ENCODE assay signal across 20 cellular contexts in genomic region chr15:98840010-98840409, GRCh38.
A peak's percentile ranks its signal among the peaks of the same experiment; 100 is the strongest.
DNase-seq lines count a peak whose midpoint lies in the region; ATAC-seq and TF ChIP-seq lines count a peak whose summit lies in the region.
"Had no signal": no experiment of that assay in that cellular context is flagged by ENCODE, and none has a peak within 500 bp of the region (broad histone marks: within the 10 kb centered on the region; RNA-seq: fewer than 3 reads in every experiment).

No MANE protein-coding gene starts in this region.

- H3K27ac Mint-ChIP-seq in activated naive CD8-positive, alpha-beta T cell treated with anti-CD3 and anti-CD28 coated beads for 36 hours, result no peak overlapping the region
- H3K27ac Mint-ChIP-seq: CD8-positive, alpha-beta T cell; GM23338 had no signal

- H3K36me3 ChIP-seq in testis (ENCODE audit: low read depth, missing control alignments), result no peaks in the 10 kb centered on the region

- peaks cover 3% of the 10 kb centered on the region for H3K9me3 Mint-ChIP-seq in activated naive CD8-positive, alpha-beta T cell treated with anti-CD3 and anti-CD28 coated beads for 36 hours
- H3K9me3 Mint-ChIP-seq: CD8-positive, alpha-beta T cell; GM23338 had no signal

- H3K4me1 ChIP-seq in testis, result peaks cover 14% of the 10 kb centered on the region

- H3K27me3 ChIP-seq in testis, result no peaks in the 10 kb centered on the region
- H3K27me3 ChIP-seq: BLaER1 had no signal

- no peak for TF ChIP-seq POLR2A in testis (IDR thresholded peaks at IDR 0.05)

- no peak overlapping the region for H3K4me3 Mint-ChIP-seq in activated naive CD8-positive, alpha-beta T cell treated with anti-CD3 and anti-CD28 coated beads for 36 hours
- H3K4me3 Mint-ChIP-seq: CD8-positive, alpha-beta T cell; GM23338; IgD-negative memory B cell had no signal

- H3K4me3 ChIP-seq in testis, result no peak overlapping the region
- H3K4me3 ChIP-seq: BLaER1, GM23338, PC-9 had no signal

- H3K27ac ChIP-seq in testis, result peak overlapping the region; percentile 17 to 37
- H3K27ac ChIP-seq: BLaER1, HL-60, PC-9 had no signal

- H3K9me3 ChIP-seq in testis, result no peaks in the 10 kb centered on the region

- peaks cover 13% of the 10 kb centered on the region for H3K4me1 Mint-ChIP-seq in activated naive CD8-positive, alpha-beta T cell treated with anti-CD3 and anti-CD28 coated beads for 36 hours

- WGBS in testis, 2 donors, result 53 to 75% methylated on average over 6 of the region's 6 CpGs

- H3K36me3 Mint-ChIP-seq in activated naive CD8-positive, alpha-beta T cell treated with anti-CD3 and anti-CD28 coated beads for 36 hours, result peaks cover 31% of the 10 kb centered on the region

- H3K27me3 Mint-ChIP-seq in activated naive CD8-positive, alpha-beta T cell treated with anti-CD3 and anti-CD28 coated beads for 36 hours, result no peaks in the 10 kb centered on the region

- intact Hi-C loops in Right ventricle myocardium inferior (cut with DNase I), result loop anchor here (5.0 kb wide), 1 partner anchor 38 kb away; no protein-coding TSS in a partner anchor
- intact Hi-C loops in cardiac septum (cut with DNase I), result no loop called here
- intact Hi-C loops in Right ventricle myocardium superior (cut with DNase I), result no loop called here
- intact Hi-C loops in testis (cut with DNase I; ENCODE audit: low total_unique reads), result no loop called here

- TF ChIP-seq CTCF in testis (IDR thresholded peaks at IDR 0.05), result no peak

- DNase-seq in Right ventricle myocardium inferior (ENCODE audit: missing footprints) (no peak), cardiac septum (ENCODE audit: low spot score) (no peak), Right ventricle myocardium superior (no peak), midbrain (lab: John Stamatoyannopoulos, UW) (peak; percentile 24), testis (peak; percentile 69), NCI-H2029 treated with DMSO at 0.1 percent for 48 hours (lab: John Stamatoyannopoulos, UW) (no peak), putamen (ENCODE audit: low spot score) (no peak)
- DNase-seq in activated naive CD8-positive, alpha-beta T cell treated with anti-CD3 and anti-CD28 coated beads for 36 hours, result no peak
- DNase-seq: CD8-positive, alpha-beta T cell; DMS79 treated with DMSO at 0.1 percent for 48 hours; NCI-H1105; NCI-H1694 treated with DMSO at 0.1 percent for 48 hours; NCI-H345; NCI-H69; PC-9 had no signal

- peak; percentile 80 for ATAC-seq in Right ventricle myocardium inferior
- peak; percentile 72 for ATAC-seq in Right ventricle myocardium superior (ENCODE audit: poor library complexity)
- ATAC-seq: CD8-positive, alpha-beta T cell; GM23338; HCT116 had no signal

Comparison
In these comparisons a context has a peak if more than half of its experiments do, and no peak if none do; other contexts are left out.
1. DNase-seq: peak in midbrain (single experiment) and testis (single experiment); none in Right ventricle myocardium inferior (single experiment), cardiac septum (single experiment), Right ventricle myocardium superior (single experiment), activated naive CD8-positive, alpha-beta T cell treated with anti-CD3 and anti-CD28 coated beads for 36 hours (single experiment), NCI-H2029 treated with DMSO at 0.1 percent for 48 hours (single experiment) and putamen (single experiment).